Comparison of ENCODE assay signal across 31 cellular contexts in genomic region chr4:6386091-6386490, GRCh38.
A peak's percentile ranks its signal among the peaks of the same experiment; 100 is the strongest.
DNase-seq lines count a peak whose midpoint lies in the region; ATAC-seq and TF ChIP-seq lines count a peak whose summit lies in the region.
"Had no signal": no experiment of that assay in that cellular context is flagged by ENCODE, and none has a peak within 500 bp of the region (broad histone marks: within the 10 kb centered on the region; RNA-seq: fewer than 3 reads in every experiment).

No MANE protein-coding gene starts in this region.

- no peaks in the 10 kb centered on the region for H3K9me3 ChIP-seq in CD4-positive, alpha-beta T cell (ENCODE audit: control insufficient read depth, low read length)
- H3K9me3 ChIP-seq: BLaER1 treated with 17β-estradiol and CSF1 and Interleukin-3, amounts not matched to agents 10 nM and 100 nM; spleen; suprapubic skin had no signal

- POLR2A ChIA-PET in WTC11 (lab: Charles Lee) = no interaction called here
- POLR2A ChIA-PET in CD4-positive, alpha-beta T cell (lab: Charles Lee) = no interaction called here

- peaks cover 9% of the 10 kb centered on the region for H3K27me3 ChIP-seq in CD4-positive, alpha-beta T cell (ENCODE audit: control insufficient read depth, insufficient read depth, low read length)
- H3K27me3 ChIP-seq: BLaER1 treated with 17β-estradiol and CSF1 and Interleukin-3, amounts not matched to agents 10 nM and 100 nM had no signal

- H3K4me1 Mint-ChIP-seq in WTC11 (no peaks in the 10 kb centered on the region), nephron (peaks cover 13% of the 10 kb centered on the region), natural killer cell (no peaks in the 10 kb centered on the region)
- no peaks in the 10 kb centered on the region for H3K4me1 Mint-ChIP-seq in CD4-positive, alpha-beta T cell (ENCODE audit: low read depth)
- H3K4me1 Mint-ChIP-seq: activated CD4-positive, alpha-beta T cell treated with anti-CD3 and anti-CD28 coated beads, Interleukin-2, amount 10 ng/mL, durations not matched to agents 24 days and 14 days; activated naive CD8-positive, alpha-beta T cell treated with anti-CD3 and anti-CD28 coated beads, Interleukin-2, amount 10 ng/mL, durations not matched to agents 7 days and 5 days; memory B cell; naive B cell; stimulated activated naive B cell treated with anti-CD40 and anti-IgM and Interleukin-4, amounts not matched to agents 10 μg/mL and 1 μg/mL and 100 μg/mL, for 72 hours had no signal

- no peaks in the 10 kb centered on the region for H3K9me3 Mint-ChIP-seq in WTC11
- no peaks in the 10 kb centered on the region for H3K9me3 Mint-ChIP-seq in nephron
- H3K9me3 Mint-ChIP-seq in natural killer cell = no peaks in the 10 kb centered on the region
- H3K9me3 Mint-ChIP-seq in CD4-positive, alpha-beta T cell = no peaks in the 10 kb centered on the region
- H3K9me3 Mint-ChIP-seq: activated CD4-positive, alpha-beta T cell treated with anti-CD3 and anti-CD28 coated beads, Interleukin-2, amount 10 ng/mL, durations not matched to agents 24 days and 14 days; activated naive CD8-positive, alpha-beta T cell treated with anti-CD3 and anti-CD28 coated beads, Interleukin-2, amount 10 ng/mL, durations not matched to agents 7 days and 5 days; activated T-cell treated with anti-CD3 and anti-CD28 coated beads, Interleukin-2, amount 50 U/mL, for 24 hours; memory B cell; naive B cell; stimulated activated naive B cell treated with anti-CD40 and anti-IgM and Interleukin-4, amounts not matched to agents 10 μg/mL and 1 μg/mL and 100 μg/mL, for 72 hours had no signal

- H3K4me3 Mint-ChIP-seq in WTC11 (no peak overlapping the region), nephron (peak overlapping the region in 1 of 3 experiments; percentile 9), natural killer cell (no peak overlapping the region)
- no peak overlapping the region for H3K4me3 Mint-ChIP-seq in CD4-positive, alpha-beta T cell
- H3K4me3 Mint-ChIP-seq: activated CD4-positive, alpha-beta T cell treated with anti-CD3 and anti-CD28 coated beads, Interleukin-2, amount 10 ng/mL, durations not matched to agents 24 days and 14 days; activated naive CD8-positive, alpha-beta T cell treated with anti-CD3 and anti-CD28 coated beads, Interleukin-2, amount 10 ng/mL, durations not matched to agents 7 days and 5 days; activated T-cell treated with anti-CD3 and anti-CD28 coated beads, Interleukin-2, amount 50 U/mL, for 24 hours; memory B cell; naive B cell; stimulated activated naive B cell treated with anti-CD40 and anti-IgM and Interleukin-4, amounts not matched to agents 10 μg/mL and 1 μg/mL and 100 μg/mL, for 72 hours had no signal

- no peak overlapping the region for H3K27ac ChIP-seq in CD4-positive, alpha-beta T cell (ENCODE audit: low read depth, low read length)
- H3K27ac ChIP-seq: BLaER1 treated with 17β-estradiol and CSF1 and Interleukin-3, amounts not matched to agents 10 nM and 100 nM; spleen; suprapubic skin; VCaP had no signal

- CTCF ChIA-PET in WTC11 (lab: Charles Lee) = interaction anchor here (1.5 kb wide), 1 partner anchor 55 kb away, joined by 5 read pairs; no protein-coding TSS in a partner anchor
- CTCF ChIA-PET in CD4-positive, alpha-beta T cell (lab: Charles Lee) = no interaction called here

- TF ChIP-seq CTCF in WTC11 (IDR thresholded peaks at IDR 0.05) (no peak), nephron (IDR thresholded peaks at IDR 0.05; ENCODE audit: unreplicated experiment in 3 of 3) (no peak), natural killer cell (IDR thresholded peaks at IDR 0.05) (no peak)
- TF ChIP-seq CTCF in CD4-positive, alpha-beta T cell (IDR thresholded peaks at IDR 0.05) = no peak

- H3K27ac Mint-ChIP-seq in WTC11 (peak overlapping the region; percentile 36; the same call in 1 of the 2 replicates), nephron (peak overlapping the region; percentile 65 to 80 (median 75)), natural killer cell (no peak overlapping the region)
- H3K27ac Mint-ChIP-seq in CD4-positive, alpha-beta T cell = no peak overlapping the region
- H3K27ac Mint-ChIP-seq: activated CD4-positive, alpha-beta T cell treated with anti-CD3 and anti-CD28 coated beads, Interleukin-2, amount 10 ng/mL, durations not matched to agents 24 days and 14 days; activated naive CD8-positive, alpha-beta T cell treated with anti-CD3 and anti-CD28 coated beads, Interleukin-2, amount 10 ng/mL, durations not matched to agents 7 days and 5 days; activated T-cell treated with anti-CD3 and anti-CD28 coated beads, Interleukin-2, amount 50 U/mL, for 24 hours; memory B cell; naive B cell; stimulated activated naive B cell treated with anti-CD40 and anti-IgM and Interleukin-4, amounts not matched to agents 10 μg/mL and 1 μg/mL and 100 μg/mL, for 72 hours had no signal

- no peak for ATAC-seq in WTC11
- ATAC-seq in left cardiac atrium = peak; percentile 35 to 48
- ATAC-seq in natural killer cell = no peak
- no peak for ATAC-seq in CD4-positive, alpha-beta T cell (ENCODE audit: poor library complexity)
- ATAC-seq: stimulated activated naive B cell treated with anti-CD40 and anti-IgM and Interleukin-4, amounts not matched to agents 10 μg/mL and 1 μg/mL and 100 μg/mL, for 72 hours had no signal

- intact Hi-C loops in left cardiac atrium (cut with DNase I) (no loop called here), natural killer cell (cut with micrococcal nuclease) (no loop called here)
- intact Hi-C loops in CD4-positive, alpha-beta T cell (cut with DNase I, micrococcal nuclease) = no loop called here

- H3K36me3 Mint-ChIP-seq in WTC11 = no peaks in the 10 kb centered on the region
- no peaks in the 10 kb centered on the region for H3K36me3 Mint-ChIP-seq in nephron (ENCODE audit: low read depth)
- H3K36me3 Mint-ChIP-seq in natural killer cell = no peaks in the 10 kb centered on the region
- H3K36me3 Mint-ChIP-seq in CD4-positive, alpha-beta T cell (ENCODE audit: low read depth) = no peaks in the 10 kb centered on the region
- H3K36me3 Mint-ChIP-seq: activated naive CD8-positive, alpha-beta T cell treated with anti-CD3 and anti-CD28 coated beads, Interleukin-2, amount 10 ng/mL, durations not matched to agents 7 days and 5 days; memory B cell; naive B cell; stimulated activated naive B cell treated with anti-CD40 and anti-IgM and Interleukin-4, amounts not matched to agents 10 μg/mL and 1 μg/mL and 100 μg/mL, for 72 hours had no signal

- H3K27me3 Mint-ChIP-seq in WTC11 (ENCODE audit: low read depth) (no peaks in the 10 kb centered on the region), nephron (ENCODE audit: low read depth) (peaks cover 36% of the 10 kb centered on the region), natural killer cell (ENCODE audit: low read depth in 2 of 2) (peaks cover 0 to 19% of the 10 kb centered on the region in 2 donors)
- peaks cover 55% of the 10 kb centered on the region for H3K27me3 Mint-ChIP-seq in CD4-positive, alpha-beta T cell
- H3K27me3 Mint-ChIP-seq: activated CD4-positive, alpha-beta T cell treated with anti-CD3 and anti-CD28 coated beads, Interleukin-2, amount 10 ng/mL, durations not matched to agents 24 days and 14 days had no signal

- DNase-seq in NCI-H1694 (lab: John Stamatoyannopoulos, UW) = peak; percentile 37
- no peak for DNase-seq in WTC11 (ENCODE audit: low spot score)
- no peak for DNase-seq in left cardiac atrium
- DNase-seq in NCI-H2196 treated with DMSO at 0.1 percent for 48 hours (lab: John Stamatoyannopoulos, UW; ENCODE audit: unreplicated experiment) = no peak
- DNase-seq in activated CD4-positive, alpha-beta T cell treated with anti-CD3 and anti-CD28 coated beads for 1 hour = no peak
- no peak for DNase-seq in natural killer cell
- no peak for DNase-seq in CD4-positive, alpha-beta T cell
- DNase-seq: activated CD4-positive, alpha-beta T cell treated with anti-CD3 and anti-CD28 coated beads, Interleukin-2, amount 10 ng/mL, durations not matched to agents 24 days and 14 days; activated gamma-delta T cell; activated naive CD8-positive, alpha-beta T cell treated with anti-CD3 and anti-CD28 coated beads, Interleukin-2, amount 10 ng/mL, durations not matched to agents 7 days and 5 days; activated T-cell treated with anti-CD3 and anti-CD28 coated beads, Interleukin-2, amount 50 U/mL, for 24 hours; COR-L47; dermis blood vessel endothelial cell; DMS79 treated with DMSO at 0.1 percent for 48 hours; H7; IMR-90; naive B cell; NCI-H1048; NCI-H187; NCI-H345; NCI-H774; SHP77; stimulated activated CD4-positive, alpha-beta T cell treated with anti-CD3 and anti-CD28 coated beads, Interleukin-4, amount 100 ng/mL, for 1 hour; stimulated activated naive B cell treated with anti-CD40 and anti-IgM and Interleukin-4, amounts not matched to agents 10 μg/mL and 1 μg/mL and 100 μg/mL, for 72 hours; T-helper 9 cell had no signal

TF ChIP-seq in WTC11, 78 proteins besides CTCF, POLR2A, EP300 and RAD21 (continues in another document):
- TF ChIP-seq ATF1 (CRISPR knock-in tag; IDR thresholded peaks at IDR 0.05) (no peak), SOX15 (CRISPR knock-in tag; IDR thresholded peaks at IDR 0.05) (no peak), ZBTB21 (CRISPR knock-in tag; IDR thresholded peaks at IDR 0.05; ENCODE audit: borderline replicate concordance) (no peak), ZNF423 (CRISPR knock-in tag; IDR thresholded peaks at IDR 0.05) (no peak), NFATC4 (CRISPR knock-in tag; IDR thresholded peaks at IDR 0.05) (no peak), FOXK1 (CRISPR knock-in tag; IDR thresholded peaks at IDR 0.05) (no peak), ZNF263 (CRISPR knock-in tag; IDR thresholded peaks at IDR 0.05; ENCODE audit: low read depth) (no peak), GABPB1 (CRISPR knock-in tag; IDR thresholded peaks at IDR 0.05) (no peak)

Comparison
In these comparisons a context has a peak if more than half of its experiments do, and no peak if none do; other contexts are left out.
1. ATAC-seq: peak in left cardiac atrium (2 of 2); none in WTC11 (single experiment), natural killer cell (0 of 3) and CD4-positive, alpha-beta T cell (single experiment).
2. H3K27ac Mint-ChIP-seq: peak in WTC11 (single experiment) and nephron (3 of 3); none in natural killer cell (0 of 2) and CD4-positive, alpha-beta T cell (single experiment).